ENCODE assay signal across 1 cellular context in genomic region chr7:2715341-2716231, GRCh38.
TF ChIP-seq lines count a peak whose summit lies in the region.

No MANE protein-coding gene starts in this region.

TF ChIP-seq in K562, 482 proteins besides CTCF, POLR2A, EP300 and RAD21 (continued from another document and continues in another):
- no peak for TF ChIP-seq E4F1 (CRISPR knock-in tag; IDR thresholded peaks at IDR 0.05; ENCODE audit: borderline replicate concordance)
- TF ChIP-seq MEF2A (IDR thresholded peaks at IDR 0.05; ENCODE audit: control insufficient read depth, low read depth, low read length) = peak; percentile 92
- no peak for TF ChIP-seq ZNF75A (CRISPR knock-in tag; IDR thresholded peaks at IDR 0.05)
- TF ChIP-seq NEUROD1 (IDR thresholded peaks at IDR 0.05; ENCODE audit: borderline replicate concordance, low read depth, low read length, partially characterized antibody) = no peak
- TF ChIP-seq GATA2 (CRISPR knock-in tag; IDR thresholded peaks at IDR 0.05) = no peak
- TF ChIP-seq MGA (IDR thresholded peaks at IDR 0.05) = peak; percentile 83
- TF ChIP-seq TEAD2 (tag; IDR thresholded peaks at IDR 0.05) = no peak
- TF ChIP-seq PML (IDR thresholded peaks at IDR 0.05; ENCODE audit: low read length) = no peak
- TF ChIP-seq CLOCK (CRISPR knock-in tag; IDR thresholded peaks at IDR 0.05; ENCODE audit: borderline replicate concordance) = no peak
- no peak for TF ChIP-seq ZNF184 (CRISPR knock-in tag; IDR thresholded peaks at IDR 0.05)
- peak; percentile 50 for TF ChIP-seq SMAD4 (CRISPR knock-in tag; conservative IDR thresholded peaks at IDR 0.05)
- TF ChIP-seq BACH1 (tag; IDR thresholded peaks at IDR 0.05) = peak; percentile 40; the same call in 1 of the 2 replicates
- no peak for TF ChIP-seq ETS2 (tag; IDR thresholded peaks at IDR 0.05; ENCODE audit: borderline replicate concordance, poor library complexity, severe bottlenecking)
- no peak for TF ChIP-seq MAFF (IDR thresholded peaks at IDR 0.05; ENCODE audit: low read length)
- no peak for TF ChIP-seq SRF (CRISPR knock-in tag; IDR thresholded peaks at IDR 0.05)
- TF ChIP-seq KHSRP (IDR thresholded peaks at IDR 0.05) = no peak
- TF ChIP-seq ZFP36 (IDR thresholded peaks at IDR 0.05; ENCODE audit: low read depth, low read length, partially characterized antibody) = no peak
- TF ChIP-seq MAX (CRISPR knock-in tag; IDR thresholded peaks at IDR 0.05) = peak; percentile 54
- no peak for TF ChIP-seq SIX5 (IDR thresholded peaks at IDR 0.05; ENCODE audit: borderline replicate concordance in 1 of 2, insufficient read depth in 1 of 2, low read depth in 1 of 2, low read length in 2 of 2)
- no peak for TF ChIP-seq KAT7 (CRISPR knock-in tag; IDR thresholded peaks at IDR 0.05; ENCODE audit: borderline replicate concordance)
- TF ChIP-seq MNT (conservative IDR thresholded peaks at IDR 0.05) = peak in 1 of 2 experiments; percentile 48; a peak in 1 of 4 replicates
- TF ChIP-seq HDAC1 (IDR thresholded peaks at IDR 0.05) = no peak
- TF ChIP-seq POU5F1 (IDR thresholded peaks at IDR 0.05; ENCODE audit: borderline replicate concordance, low read depth, low read length, partially characterized antibody) = no peak
- no peak for TF ChIP-seq STAT6 (CRISPR knock-in tag; IDR thresholded peaks at IDR 0.05)
- no peak for TF ChIP-seq NFATC3 (IDR thresholded peaks at IDR 0.05)
- no peak for TF ChIP-seq CBFB (CRISPR knock-in tag; IDR thresholded peaks at IDR 0.05)
- TF ChIP-seq NKRF (IDR thresholded peaks at IDR 0.05; ENCODE audit: borderline replicate concordance) = no peak
- no peak for TF ChIP-seq PATZ1 (CRISPR knock-in tag; IDR thresholded peaks at IDR 0.05; ENCODE audit: borderline replicate concordance)
- no peak for TF ChIP-seq MTF1 (CRISPR knock-in tag; IDR thresholded peaks at IDR 0.05; ENCODE audit: borderline replicate concordance)
